In genomic region chr5:173829826-173830225, GRCh38 we compare ENCODE assay signal across 11 cellular contexts. TPM values are rescaled to one million over a fixed set of nuclear protein-coding genes. Genes with fewer than 3 reads are reported as not detected.
DNase-seq lines count a peak whose midpoint lies in the region; ATAC-seq and TF ChIP-seq lines count a peak whose summit lies in the region.
"Had no signal": no experiment of that assay in that cellular context is flagged by ENCODE, and none has a peak within 500 bp of the region (broad histone marks: within the 10 kb centered on the region; RNA-seq: fewer than 3 reads in every experiment).

No MANE protein-coding gene starts in this region.

- H3K4me1 Mint-ChIP-seq in nephron (peaks cover 41% of the 10 kb centered on the region), chondrocyte (ENCODE audit: low read depth) (peaks cover 18% of the 10 kb centered on the region)

- ATAC-seq in HG03139 (IDR thresholded peaks at IDR 0.05; ENCODE audit: unreplicated experiment): peak; percentile 37
- ATAC-seq in GM21528 (IDR thresholded peaks at IDR 0.05; ENCODE audit: low FRiP score, unreplicated experiment): no peak
- no peak for ATAC-seq in HG03460 (IDR thresholded peaks at IDR 0.05; ENCODE audit: unreplicated experiment)

- TF ChIP-seq CTCF in nephron (IDR thresholded peaks at IDR 0.05; ENCODE audit: unreplicated experiment in 3 of 3): no peak
- no peak for TF ChIP-seq CTCF in chondrocyte (IDR thresholded peaks at IDR 0.05)

- H3K27me3 Mint-ChIP-seq in nephron (ENCODE audit: low read depth) (no peaks in the 10 kb centered on the region), chondrocyte (ENCODE audit: low read depth) (no peaks in the 10 kb centered on the region)
- H3K27me3 Mint-ChIP-seq: activated T-cell treated with anti-CD3 and anti-CD28 coated beads, Interleukin-2, amount 50 U/mL, for 24 hours had no signal

- H3K36me3 Mint-ChIP-seq in nephron (ENCODE audit: low read depth): peaks cover 5% of the 10 kb centered on the region
- peaks cover 2% of the 10 kb centered on the region for H3K36me3 Mint-ChIP-seq in chondrocyte (ENCODE audit: low read depth)

- H3K27ac Mint-ChIP-seq in nephron: peak overlapping the region; percentile 78 to 95 (median 93)
- H3K27ac Mint-ChIP-seq in chondrocyte (ENCODE audit: unreplicated experiment): no peak overlapping the region
- H3K27ac Mint-ChIP-seq: activated T-cell treated with anti-CD3 and anti-CD28 coated beads, Interleukin-2, amount 50 U/mL, for 24 hours had no signal

- H3K4me3 Mint-ChIP-seq in nephron (peak overlapping the region in 1 of 3 experiments; percentile 9), chondrocyte (ENCODE audit: unreplicated experiment) (no peak overlapping the region)
- H3K4me3 Mint-ChIP-seq: activated T-cell treated with anti-CD3 and anti-CD28 coated beads, Interleukin-2, amount 50 U/mL, for 24 hours had no signal

- H3K9me3 Mint-ChIP-seq in nephron (peaks cover 4% of the 10 kb centered on the region), chondrocyte (ENCODE audit: low read depth) (peaks cover 8% of the 10 kb centered on the region)

- peak; percentile 51 for DNase-seq in EH (ENCODE audit: low read depth)
- DNase-seq in amniotic epithelial cell (ENCODE audit: low read depth): peak; percentile 66
- DNase-seq in NCI-H2227 (lab: John Stamatoyannopoulos, UW; ENCODE audit: unreplicated experiment): no peak
- DNase-seq in chondrocyte (ENCODE audit: low spot score): no peak
- DNase-seq: activated T-cell treated with anti-CD3 and anti-CD28 coated beads, Interleukin-2, amount 50 U/mL, for 24 hours; effector memory CD4-positive, alpha-beta T cell; stimulated activated CD4-positive, alpha-beta T cell treated with anti-CD3 and anti-CD28 coated beads, Interleukin-15, amount 100 ng/mL, for 24 hours had no signal

RNA-seq across cellular contexts. Expression of gene CPEB4, which starts 58.3 kb away (rescaled TPM):
- 24.7 to 27.7 TPM (median 27.1 TPM) in 3 replicates for total RNA-seq in chondrocyte

Comparison
In these comparisons a context has a peak if more than half of its experiments do, and no peak if none do; other contexts are left out.
1. DNase-seq: peak in EH (single experiment) and amniotic epithelial cell (single experiment); none in NCI-H2227 (single experiment) and chondrocyte (single experiment).